Comparison of ENCODE assay signal across 14 cellular contexts in the genomic region with DNA sequence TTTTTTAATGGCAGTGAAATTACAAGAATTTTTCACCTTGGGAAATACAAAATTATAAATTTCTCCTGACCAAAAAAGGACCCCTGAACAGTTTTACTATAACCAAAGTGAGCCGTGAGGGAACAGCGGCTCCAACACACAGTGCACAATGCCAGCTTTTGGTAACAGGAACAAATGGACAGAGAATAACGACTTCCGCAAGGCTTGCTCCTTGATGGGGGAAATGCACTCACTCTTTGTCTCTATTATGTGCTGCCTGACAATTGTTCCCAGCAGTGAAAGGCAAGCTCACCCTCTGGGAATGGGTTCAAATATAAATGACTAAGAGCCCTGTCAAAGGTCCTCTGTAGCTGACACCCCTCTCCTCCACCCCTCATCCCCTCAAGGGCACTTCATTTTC.
DNase-seq lines count a peak whose midpoint lies in the region; ATAC-seq and TF ChIP-seq lines count a peak whose summit lies in the region.
"Had no signal": no experiment of that assay in that cellular context is flagged by ENCODE, and none has a peak within 500 bp of the region (broad histone marks: within the 10 kb centered on the region; RNA-seq: fewer than 3 reads in every experiment).

No MANE protein-coding gene starts in this region.

- no peaks in the 10 kb centered on the region for H4K20me1 ChIP-seq in GM23338 (replicated peaks; ENCODE audit: insufficient read depth)

- peaks cover 17% of the 10 kb centered on the region; the same call in 2 of the 3 replicates for H3K4me1 Mint-ChIP-seq in GM23338
- peaks cover 6% of the 10 kb centered on the region for H3K4me1 Mint-ChIP-seq in endodermal cell
- H3K4me1 Mint-ChIP-seq: CD4-positive, alpha-beta memory T cell had no signal

- no peak overlapping the region for H3K4me3 Mint-ChIP-seq in GM23338
- H3K4me3 Mint-ChIP-seq in endodermal cell = no peak overlapping the region
- H3K4me3 Mint-ChIP-seq: CD4-positive, alpha-beta memory T cell had no signal

- peak overlapping the region; percentile 56 for H2AFZ ChIP-seq in GM23338
- H2AFZ ChIP-seq in neuron (ENCODE audit: low read depth, low read length) = no peak overlapping the region
- H2AFZ ChIP-seq: GM23248 had no signal

- WGBS in endodermal cell (ENCODE audit: insufficient coverage in 1 of 2, insufficient read length in 1 of 2), 2 experiments = 63 to 87% methylated on average over 4 of the region's 4 CpGs

- H3K27ac ChIP-seq in GM23338 (ENCODE audit: low read depth) (no peak overlapping the region), endodermal cell (ENCODE audit: low read depth, low read length) (peak overlapping the region; percentile 91)
- H3K27ac ChIP-seq: GM23248, HL-60 had no signal

- H3K27me3 ChIP-seq in GM23338 (ENCODE audit: insufficient read depth) (no peaks in the 10 kb centered on the region), endodermal cell (ENCODE audit: control insufficient read depth, insufficient read depth, low read length, poor library complexity, severe bottlenecking) (no peaks in the 10 kb centered on the region), neuron (ENCODE audit: insufficient read depth, low read length) (no peaks in the 10 kb centered on the region)

- no peaks in the 10 kb centered on the region for H3K79me2 ChIP-seq in GM23338 (replicated peaks; ENCODE audit: insufficient read depth)

- no peak; the same call in 2 of the 3 replicates for ATAC-seq in GM23338
- ATAC-seq: K562 had no signal

- H3K27me3 Mint-ChIP-seq in GM23338 (ENCODE audit: insufficient read depth, low read depth, poor library complexity) = peaks cover 2% of the 10 kb centered on the region
- H3K27me3 Mint-ChIP-seq in endodermal cell (ENCODE audit: insufficient read depth) = no peaks in the 10 kb centered on the region
- H3K27me3 Mint-ChIP-seq: CD4-positive, alpha-beta memory T cell had no signal

- H3K4me1 ChIP-seq in GM23338 (ENCODE audit: insufficient read depth) = no peaks in the 10 kb centered on the region
- H3K4me1 ChIP-seq in endodermal cell (ENCODE audit: control insufficient read depth, insufficient read depth, low read length) = no peaks in the 10 kb centered on the region
- H3K4me1 ChIP-seq in neuron (ENCODE audit: insufficient read depth, low read length) = peaks cover 28% of the 10 kb centered on the region

- H3K9me2 ChIP-seq in GM23338 (ENCODE audit: insufficient read depth) = no peaks in the 10 kb centered on the region

- no peak overlapping the region for H3K9ac ChIP-seq in endodermal cell (ENCODE audit: extremely low read depth, low read length, poor library complexity, severe bottlenecking)
- H3K9ac ChIP-seq: GM23248 had no signal

- no peaks in the 10 kb centered on the region for H3F3A ChIP-seq in GM23338 (replicated peaks; ENCODE audit: low read depth)

- H3K27ac Mint-ChIP-seq in GM23338 = peak overlapping the region; percentile 6; the same call in 1 of the 2 replicates
- no peak overlapping the region for H3K27ac Mint-ChIP-seq in endodermal cell
- H3K27ac Mint-ChIP-seq: CD4-positive, alpha-beta memory T cell had no signal

- no peak overlapping the region for H3K4me2 ChIP-seq in GM23338

- no peaks in the 10 kb centered on the region for H3K36me3 ChIP-seq in GM23338 (ENCODE audit: insufficient read depth)
- H3K36me3 ChIP-seq in endodermal cell (ENCODE audit: control insufficient read depth, insufficient read depth, low read length) = no peaks in the 10 kb centered on the region
- no peaks in the 10 kb centered on the region for H3K36me3 ChIP-seq in neuron (ENCODE audit: insufficient read depth, low read length)

- H3K9me3 Mint-ChIP-seq in GM23338 (no peaks in the 10 kb centered on the region), endodermal cell (no peaks in the 10 kb centered on the region)

- no peaks in the 10 kb centered on the region for H3K9me3 ChIP-seq in endodermal cell (ENCODE audit: control insufficient read depth, low read length)
- no peaks in the 10 kb centered on the region for H3K9me3 ChIP-seq in neuron (ENCODE audit: low read length)

- H3K4me3 ChIP-seq in GM23338 (no peak overlapping the region), endodermal cell (ENCODE audit: low read length) (no peak overlapping the region), neuron (ENCODE audit: low read length) (peak overlapping the region; percentile 11)
- H3K4me3 ChIP-seq: GM23248, K562 had no signal

- no peaks in the 10 kb centered on the region for H3K36me3 Mint-ChIP-seq in GM23338 (ENCODE audit: low read depth)
- H3K36me3 Mint-ChIP-seq in endodermal cell (ENCODE audit: low read depth) = no peaks in the 10 kb centered on the region
- H3K36me3 Mint-ChIP-seq: CD4-positive, alpha-beta memory T cell had no signal

- TF ChIP-seq CTCF in GM23338 (conservative IDR thresholded peaks at IDR 0.05; ENCODE audit: low read depth in 2 of 2) = no peak
- TF ChIP-seq CTCF in endodermal cell (conservative IDR thresholded peaks at IDR 0.05) = no peak

- DNase-seq in GM23338 (ENCODE audit: low spot score) = no peak
- DNase-seq in NCI-H1436 (lab: John Stamatoyannopoulos, UW) = peak; percentile 25
- no peak for DNase-seq in endodermal cell
- DNase-seq in stimulated activated CD4-positive, alpha-beta T cell treated with anti-CD3 and anti-CD28 coated beads, Interleukin-2, amount 100 ng/mL, for 48 hours = no peak
- no peak for DNase-seq in NK-92 treated with Interleukin-12 subunit alpha and Interleukin-12 subunit beta, amount 100 ng/mL, for 24 hours (lab: John Stamatoyannopoulos, UW)
- DNase-seq in NCI-H1048 (lab: John Stamatoyannopoulos, UW) = no peak
- DNase-seq: CD4-positive, alpha-beta memory T cell; GF-D8; GM23248; NCI-H446 treated with DMSO at 0.1 percent for 48 hours; RPMI8226 had no signal

TF ChIP-seq in GM23338, 12 proteins besides CTCF, POLR2A, EP300 and RAD21:
- TF ChIP-seq CREB1 (CRISPR knock-in tag; IDR thresholded peaks at IDR 0.05; ENCODE audit: low read depth) (no peak), STAT1 (IDR thresholded peaks at IDR 0.05; ENCODE audit: unreplicated experiment) (no peak), EZH2phosphoT487 (IDR thresholded peaks at IDR 0.05; ENCODE audit: unreplicated experiment) (no peak), JUNB (IDR thresholded peaks at IDR 0.05; ENCODE audit: unreplicated experiment) (no peak)
- TF ChIP-seq, protein P1, sequence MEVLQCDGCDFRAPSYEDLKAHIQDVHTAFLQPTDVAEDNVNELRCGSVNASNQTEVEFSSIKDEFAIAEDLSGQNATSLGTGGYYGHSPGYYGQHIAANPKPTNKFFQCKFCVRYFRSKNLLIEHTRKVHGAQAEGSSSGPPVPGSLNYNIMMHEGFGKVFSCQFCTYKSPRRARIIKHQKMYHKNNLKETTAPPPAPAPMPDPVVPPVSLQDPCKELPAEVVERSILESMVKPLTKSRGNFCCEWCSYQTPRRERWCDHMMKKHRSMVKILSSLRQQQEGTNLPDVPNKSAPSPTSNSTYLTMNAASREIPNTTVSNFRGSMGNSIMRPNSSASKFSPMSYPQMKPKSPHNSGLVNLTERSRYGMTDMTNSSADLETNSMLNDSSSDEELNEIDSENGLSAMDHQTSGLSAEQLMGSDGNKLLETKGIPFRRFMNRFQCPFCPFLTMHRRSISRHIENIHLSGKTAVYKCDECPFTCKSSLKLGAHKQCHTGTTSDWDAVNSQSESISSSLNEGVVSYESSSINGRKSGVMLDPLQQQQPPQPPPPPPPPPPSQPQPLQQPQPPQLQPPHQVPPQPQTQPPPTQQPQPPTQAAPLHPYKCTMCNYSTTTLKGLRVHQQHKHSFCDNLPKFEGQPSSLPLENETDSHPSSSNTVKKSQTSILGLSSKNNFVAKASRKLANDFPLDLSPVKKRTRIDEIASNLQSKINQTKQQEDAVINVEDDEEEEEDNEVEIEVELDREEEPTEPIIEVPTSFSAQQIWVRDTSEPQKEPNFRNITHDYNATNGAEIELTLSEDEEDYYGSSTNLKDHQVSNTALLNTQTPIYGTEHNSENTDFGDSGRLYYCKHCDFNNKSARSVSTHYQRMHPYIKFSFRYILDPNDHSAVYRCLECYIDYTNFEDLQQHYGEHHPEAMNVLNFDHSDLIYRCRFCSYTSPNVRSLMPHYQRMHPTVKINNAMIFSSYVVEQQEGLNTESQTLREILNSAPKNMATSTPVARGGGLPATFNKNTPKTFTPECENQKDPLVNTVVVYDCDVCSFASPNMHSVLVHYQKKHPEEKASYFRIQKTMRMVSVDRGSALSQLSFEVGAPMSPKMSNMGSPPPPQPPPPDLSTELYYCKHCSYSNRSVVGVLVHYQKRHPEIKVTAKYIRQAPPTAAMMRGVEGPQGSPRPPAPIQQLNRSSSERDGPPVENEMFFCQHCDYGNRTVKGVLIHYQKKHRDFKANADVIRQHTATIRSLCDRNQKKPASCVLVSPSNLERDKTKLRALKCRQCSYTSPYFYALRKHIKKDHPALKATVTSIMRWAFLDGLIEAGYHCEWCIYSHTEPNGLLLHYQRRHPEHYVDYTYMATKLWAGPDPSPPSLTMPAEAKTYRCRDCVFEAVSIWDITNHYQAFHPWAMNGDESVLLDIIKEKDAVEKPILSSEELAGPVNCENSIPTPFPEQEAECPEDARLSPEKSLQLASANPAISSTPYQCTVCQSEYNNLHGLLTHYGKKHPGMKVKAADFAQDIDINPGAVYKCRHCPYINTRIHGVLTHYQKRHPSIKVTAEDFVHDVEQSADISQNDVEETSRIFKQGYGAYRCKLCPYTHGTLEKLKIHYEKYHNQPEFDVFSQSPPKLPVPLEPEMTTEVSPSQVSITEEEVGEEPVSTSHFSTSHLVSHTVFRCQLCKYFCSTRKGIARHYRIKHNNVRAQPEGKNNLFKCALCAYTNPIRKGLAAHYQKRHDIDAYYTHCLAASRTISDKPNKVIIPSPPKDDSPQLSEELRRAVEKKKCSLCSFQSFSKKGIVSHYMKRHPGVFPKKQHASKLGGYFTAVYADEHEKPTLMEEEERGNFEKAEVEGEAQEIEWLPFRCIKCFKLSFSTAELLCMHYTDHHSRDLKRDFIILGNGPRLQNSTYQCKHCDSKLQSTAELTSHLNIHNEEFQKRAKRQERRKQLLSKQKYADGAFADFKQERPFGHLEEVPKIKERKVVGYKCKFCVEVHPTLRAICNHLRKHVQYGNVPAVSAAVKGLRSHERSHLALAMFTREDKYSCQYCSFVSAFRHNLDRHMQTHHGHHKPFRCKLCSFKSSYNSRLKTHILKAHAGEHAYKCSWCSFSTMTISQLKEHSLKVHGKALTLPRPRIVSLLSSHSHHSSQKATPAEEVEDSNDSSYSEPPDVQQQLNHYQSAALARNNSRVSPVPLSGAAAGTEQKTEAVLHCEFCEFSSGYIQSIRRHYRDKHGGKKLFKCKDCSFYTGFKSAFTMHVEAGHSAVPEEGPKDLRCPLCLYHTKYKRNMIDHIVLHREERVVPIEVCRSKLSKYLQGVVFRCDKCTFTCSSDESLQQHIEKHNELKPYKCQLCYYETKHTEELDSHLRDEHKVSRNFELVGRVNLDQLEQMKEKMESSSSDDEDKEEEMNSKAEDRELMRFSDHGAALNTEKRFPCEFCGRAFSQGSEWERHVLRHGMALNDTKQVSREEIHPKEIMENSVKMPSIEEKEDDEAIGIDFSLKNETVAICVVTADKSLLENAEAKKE (CRISPR knock-in tag; IDR thresholded peaks at IDR 0.05) = no peak
TF ChIP-seq in GM23338: peak in this region for 0.
